Comparison of ENCODE assay signal across 2 cellular contexts in the genomic region with DNA sequence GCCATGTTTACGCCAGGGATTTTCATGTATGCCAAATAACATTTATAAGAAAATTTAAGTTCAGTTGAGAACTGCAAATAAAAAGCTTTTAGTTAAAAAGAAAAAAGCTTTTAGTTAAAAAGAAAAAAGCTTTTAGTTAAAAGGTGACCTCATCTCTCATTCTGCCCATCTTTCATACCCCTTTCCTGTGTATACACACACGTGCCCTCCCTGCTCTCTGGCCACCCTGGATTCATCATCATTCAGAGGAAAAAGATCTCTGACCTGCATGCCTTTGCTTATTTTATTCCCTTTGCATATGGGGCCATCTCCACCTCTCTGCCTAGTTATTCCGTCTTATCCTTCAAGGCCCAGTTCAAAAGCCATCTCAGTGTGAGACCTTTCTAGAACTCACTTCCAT.
TF ChIP-seq lines count a peak whose summit lies in the region.

No MANE protein-coding gene starts in this region.

TF ChIP-seq in SK-N-SH treated with all-trans-retinoic acid at 6 μM for 48 hours, 23 proteins besides CTCF, POLR2A, EP300 and RAD21:
- peak; percentile 16; the same call in 1 of the 2 replicates for TF ChIP-seq ISL1 (CRISPR knock-in tag; IDR thresholded peaks at IDR 0.05)
- no peak for TF ChIP-seq OSR1 (CRISPR knock-in tag; IDR thresholded peaks at IDR 0.05)

TF ChIP-seq in GM12891, 5 proteins besides CTCF, POLR2A, EP300 and RAD21:
- TF ChIP-seq PAX5 (IDR thresholded peaks at IDR 0.05; ENCODE audit: insufficient read depth, low read length, severe bottlenecking) (no peak), POLR2AphosphoS5 (IDR thresholded peaks at IDR 0.05; ENCODE audit: low read depth, low read length) (no peak), POU2F2 (IDR thresholded peaks at IDR 0.05; ENCODE audit: low read depth, low read length) (no peak), SPI1 (IDR thresholded peaks at IDR 0.05; ENCODE audit: low read depth, low read length) (no peak), TAF1 (IDR thresholded peaks at IDR 0.05; ENCODE audit: low read depth, low read length) (no peak)
